Comparison of ENCODE assay signal across 1 cellular context in the genomic region with DNA sequence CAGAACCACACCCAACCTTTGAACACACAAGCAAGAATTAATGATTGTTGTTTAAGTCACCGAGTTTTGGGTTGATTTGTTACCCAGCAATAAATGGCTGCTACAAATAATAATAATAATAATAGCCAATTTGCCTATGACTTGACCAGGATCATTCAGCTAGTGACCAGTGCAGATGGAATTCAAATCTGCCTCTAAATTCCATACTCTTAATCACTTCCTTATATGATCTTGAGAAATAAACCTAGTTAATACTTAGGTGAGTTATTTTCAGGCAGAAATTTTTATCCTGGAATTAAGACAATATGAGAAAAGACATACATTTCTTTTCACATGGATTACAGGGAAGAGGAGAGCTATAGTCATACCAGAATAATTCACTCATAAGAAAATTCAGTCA.
TF ChIP-seq lines count a peak whose summit lies in the region.

No MANE protein-coding gene starts in this region.

TF ChIP-seq in HCT116, 20 proteins besides CTCF, POLR2A, EP300 and RAD21 (continued from another document):
- TF ChIP-seq ZNF274 (IDR thresholded peaks at IDR 0.05; ENCODE audit: low read depth, low read length) (no peak), FOSL1 (IDR thresholded peaks at IDR 0.05; ENCODE audit: low read depth) (no peak), SRF (IDR thresholded peaks at IDR 0.05; ENCODE audit: low read depth) (no peak), ZFX (IDR thresholded peaks at IDR 0.05) (no peak), CEBPB (IDR thresholded peaks at IDR 0.05; ENCODE audit: low read depth) (no peak), EZH2phosphoT487 (IDR thresholded peaks at IDR 0.05; ENCODE audit: borderline replicate concordance) (no peak), TCF7L2 (IDR thresholded peaks at IDR 0.05; ENCODE audit: borderline replicate concordance, extremely low read depth, insufficient read depth, insufficient read length) (no peak), YY1 (IDR thresholded peaks at IDR 0.05; ENCODE audit: extremely low read depth, insufficient replicate concordance, low read depth, low read length) (no peak)
- TF ChIP-seq, protein P1, sequence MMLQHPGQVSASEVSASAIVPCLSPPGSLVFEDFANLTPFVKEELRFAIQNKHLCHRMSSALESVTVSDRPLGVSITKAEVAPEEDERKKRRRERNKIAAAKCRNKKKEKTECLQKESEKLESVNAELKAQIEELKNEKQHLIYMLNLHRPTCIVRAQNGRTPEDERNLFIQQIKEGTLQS (IDR thresholded peaks at IDR 0.05) = no peak
- TF ChIP-seq, protein P2, sequence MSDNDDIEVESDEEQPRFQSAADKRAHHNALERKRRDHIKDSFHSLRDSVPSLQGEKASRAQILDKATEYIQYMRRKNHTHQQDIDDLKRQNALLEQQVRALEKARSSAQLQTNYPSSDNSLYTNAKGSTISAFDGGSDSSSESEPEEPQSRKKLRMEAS (IDR thresholded peaks at IDR 0.05) = no peak
